8 cellular contexts compared by ENCODE assay signal in the genomic region with DNA sequence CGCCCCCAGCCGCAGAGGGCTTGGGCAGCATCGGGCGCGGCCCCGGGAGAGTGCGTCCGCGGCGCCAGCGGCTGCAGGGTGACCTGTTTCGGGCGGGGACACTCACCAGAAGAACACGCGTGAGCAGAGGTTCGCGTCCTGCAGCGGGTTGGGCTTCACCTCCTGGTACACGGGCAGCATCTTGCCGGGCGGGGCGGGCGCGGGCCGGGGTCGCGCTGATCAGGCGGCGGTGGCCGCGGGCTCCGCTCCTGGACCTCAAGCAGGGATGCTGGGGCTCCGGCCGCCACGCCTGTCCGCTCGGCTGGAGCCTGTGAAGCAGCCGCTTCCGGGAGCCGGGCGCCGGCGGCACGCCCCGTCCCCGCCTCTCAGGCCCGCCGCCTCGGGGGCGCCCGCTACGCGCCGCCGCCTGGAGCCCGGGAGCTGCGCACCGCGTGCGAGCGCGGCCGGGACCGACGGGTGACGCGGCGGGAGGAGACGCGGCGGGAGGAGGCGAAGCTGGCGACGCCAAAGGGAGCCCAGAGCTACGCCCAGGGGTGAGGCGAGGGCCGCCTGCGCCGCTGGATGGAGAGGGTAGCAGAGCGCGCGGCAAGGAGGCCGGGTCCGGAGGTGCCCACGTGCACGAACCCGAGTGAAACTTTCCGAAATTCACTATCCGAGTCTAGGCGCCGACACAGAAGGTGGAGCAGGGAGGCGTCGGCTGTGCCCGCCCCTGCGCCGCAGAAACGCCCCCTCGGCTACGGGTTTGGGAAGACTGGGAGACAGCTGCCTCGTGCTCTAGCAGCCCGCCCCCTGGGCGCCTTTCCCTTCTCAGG. TPM values are rescaled to one million over a fixed set of nuclear protein-coding genes. Genes with fewer than 3 reads are reported as not detected.
DNase-seq lines count a peak whose midpoint lies in the region; ATAC-seq and TF ChIP-seq lines count a peak whose summit lies in the region.

ABCC4 (minus strand) TSS at position 317 of the 812 bp plus-strand sequence; CDS start at position 180, 137 bp downstream.

- TF ChIP-seq CTCF in 22Rv1 (IDR thresholded peaks at IDR 0.05) (peak; percentile 3; the same call in 1 of the 2 replicates), WTC11 (IDR thresholded peaks at IDR 0.05) (no peak)

- H3K27me3 Mint-ChIP-seq in WTC11 (ENCODE audit: low read depth), result peaks cover 41% of the 10 kb centered on the region

- CTCF ChIA-PET in WTC11 (lab: Charles Lee), result interaction anchor here (0.8 to 4.0 kb wide), 7 partner anchors 27 to 634 kb away, joined by 3 to 38 read pairs (median 8); no protein-coding TSS in a partner anchor

- H3K4me3 Mint-ChIP-seq in WTC11, result peak within 1 kb of the TSS; percentile 80

- ATAC-seq in GM18511 (IDR thresholded peaks at IDR 0.05; ENCODE audit: unreplicated experiment) (peak; percentile 88), HG02970 (IDR thresholded peaks at IDR 0.05; ENCODE audit: low FRiP score, unreplicated experiment) (peak; percentile 82), WTC11 (peak; percentile 76)

- H3K4me1 Mint-ChIP-seq in WTC11, result peaks cover 11% of the 10 kb centered on the region

- POLR2A ChIA-PET in WTC11 (lab: Charles Lee), result interaction anchor here (0.7 kb wide), 1 partner anchor 375 kb away, joined by 3 read pairs; no protein-coding TSS in a partner anchor

- H3K9me3 Mint-ChIP-seq in WTC11, result no peaks in the 10 kb centered on the region

- peak within 1 kb of the TSS; percentile 40 for H3K27ac ChIP-seq in 22Rv1

- DNase-seq in NCI-H2196 (lab: John Stamatoyannopoulos, UW; ENCODE audit: unreplicated experiment) (peak; percentile 42), WTC11 (ENCODE audit: low spot score) (peak; percentile 69), kidney glomerular epithelial cell (lab: John Stamatoyannopoulos, UW) (peak; percentile 83)
- peak; percentile 42 for DNase-seq in central memory CD4-positive, alpha-beta T cell
- DNase-seq in stimulated activated CD4-positive, alpha-beta T cell treated with anti-CD3 and anti-CD28 coated beads, Interleukin-1b, Interleukin-23, amount 100 ng/mL, for 4 hours (ENCODE audit: low read depth in 2 of 2), result peak; percentile 29 to 60

- H3K27ac Mint-ChIP-seq in WTC11, result no peak within 1 kb of the TSS

- H3K36me3 Mint-ChIP-seq in WTC11, result no peaks in the 10 kb centered on the region

TF ChIP-seq in WTC11, 78 proteins besides CTCF, POLR2A, EP300 and RAD21 (continues in another document):
- TF ChIP-seq NR1H2 (CRISPR knock-in tag; IDR thresholded peaks at IDR 0.05) (no peak; the same call in 1 of the 2 replicates), GTF2I (CRISPR knock-in tag; conservative IDR thresholded peaks at IDR 0.05) (no peak), TEAD1 (CRISPR knock-in tag; IDR thresholded peaks at IDR 0.05) (peak; percentile 48; the same call in 1 of the 2 replicates), ZNF263 (CRISPR knock-in tag; IDR thresholded peaks at IDR 0.05; ENCODE audit: low read depth) (0 out of 2 replicates have a peak, but pooled peaks have one; percentile 54), SMAD3 (CRISPR knock-in tag; IDR thresholded peaks at IDR 0.05; ENCODE audit: borderline replicate concordance) (0 out of 2 replicates have a peak, but pooled peaks have one; percentile 49), ETV6 (CRISPR knock-in tag; IDR thresholded peaks at IDR 0.05) (peak; percentile 72), ZNF317 (CRISPR knock-in tag; IDR thresholded peaks at IDR 0.05; ENCODE audit: borderline replicate concordance, low read depth) (0 out of 2 replicates have a peak, but pooled peaks have one; percentile 9), SOX15 (CRISPR knock-in tag; IDR thresholded peaks at IDR 0.05) (no peak), ZNF671 (CRISPR knock-in tag; IDR thresholded peaks at IDR 0.05) (no peak), ZNF281 (CRISPR knock-in tag; IDR thresholded peaks at IDR 0.05) (peak; percentile 88; the same call in 1 of the 2 replicates), ZNF396 (CRISPR knock-in tag; IDR thresholded peaks at IDR 0.05; ENCODE audit: borderline replicate concordance) (no peak), ELF4 (CRISPR knock-in tag; IDR thresholded peaks at IDR 0.05; ENCODE audit: low read depth) (peak; percentile 57), TEAD4 (CRISPR knock-in tag; IDR thresholded peaks at IDR 0.05) (no peak), NR3C1 (CRISPR knock-in tag; conservative IDR thresholded peaks at IDR 0.05; ENCODE audit: low read depth) (peak; percentile 41; the same call in 1 of the 2 replicates), NFATC4 (CRISPR knock-in tag; IDR thresholded peaks at IDR 0.05) (no peak), TP53 (CRISPR knock-in tag; IDR thresholded peaks at IDR 0.05) (peak; percentile 92), CREM (CRISPR knock-in tag; IDR thresholded peaks at IDR 0.05) (peak; percentile 86), RORB (CRISPR knock-in tag; IDR thresholded peaks at IDR 0.05) (no peak)
- TF ChIP-seq, protein P1, sequence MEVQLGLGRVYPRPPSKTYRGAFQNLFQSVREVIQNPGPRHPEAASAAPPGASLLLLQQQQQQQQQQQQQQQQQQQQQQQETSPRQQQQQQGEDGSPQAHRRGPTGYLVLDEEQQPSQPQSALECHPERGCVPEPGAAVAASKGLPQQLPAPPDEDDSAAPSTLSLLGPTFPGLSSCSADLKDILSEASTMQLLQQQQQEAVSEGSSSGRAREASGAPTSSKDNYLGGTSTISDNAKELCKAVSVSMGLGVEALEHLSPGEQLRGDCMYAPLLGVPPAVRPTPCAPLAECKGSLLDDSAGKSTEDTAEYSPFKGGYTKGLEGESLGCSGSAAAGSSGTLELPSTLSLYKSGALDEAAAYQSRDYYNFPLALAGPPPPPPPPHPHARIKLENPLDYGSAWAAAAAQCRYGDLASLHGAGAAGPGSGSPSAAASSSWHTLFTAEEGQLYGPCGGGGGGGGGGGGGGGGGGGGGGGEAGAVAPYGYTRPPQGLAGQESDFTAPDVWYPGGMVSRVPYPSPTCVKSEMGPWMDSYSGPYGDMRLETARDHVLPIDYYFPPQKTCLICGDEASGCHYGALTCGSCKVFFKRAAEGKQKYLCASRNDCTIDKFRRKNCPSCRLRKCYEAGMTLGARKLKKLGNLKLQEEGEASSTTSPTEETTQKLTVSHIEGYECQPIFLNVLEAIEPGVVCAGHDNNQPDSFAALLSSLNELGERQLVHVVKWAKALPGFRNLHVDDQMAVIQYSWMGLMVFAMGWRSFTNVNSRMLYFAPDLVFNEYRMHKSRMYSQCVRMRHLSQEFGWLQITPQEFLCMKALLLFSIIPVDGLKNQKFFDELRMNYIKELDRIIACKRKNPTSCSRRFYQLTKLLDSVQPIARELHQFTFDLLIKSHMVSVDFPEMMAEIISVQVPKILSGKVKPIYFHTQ (CRISPR knock-in tag; IDR thresholded peaks at IDR 0.05), result no peak
- TF ChIP-seq, protein P2, sequence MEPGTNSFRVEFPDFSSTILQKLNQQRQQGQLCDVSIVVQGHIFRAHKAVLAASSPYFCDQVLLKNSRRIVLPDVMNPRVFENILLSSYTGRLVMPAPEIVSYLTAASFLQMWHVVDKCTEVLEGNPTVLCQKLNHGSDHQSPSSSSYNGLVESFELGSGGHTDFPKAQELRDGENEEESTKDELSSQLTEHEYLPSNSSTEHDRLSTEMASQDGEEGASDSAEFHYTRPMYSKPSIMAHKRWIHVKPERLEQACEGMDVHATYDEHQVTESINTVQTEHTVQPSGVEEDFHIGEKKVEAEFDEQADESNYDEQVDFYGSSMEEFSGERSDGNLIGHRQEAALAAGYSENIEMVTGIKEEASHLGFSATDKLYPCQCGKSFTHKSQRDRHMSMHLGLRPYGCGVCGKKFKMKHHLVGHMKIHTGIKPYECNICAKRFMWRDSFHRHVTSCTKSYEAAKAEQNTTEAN (CRISPR knock-in tag; IDR thresholded peaks at IDR 0.05), result peak; percentile 59; the same call in 1 of the 2 replicates
- TF ChIP-seq, protein P3, sequence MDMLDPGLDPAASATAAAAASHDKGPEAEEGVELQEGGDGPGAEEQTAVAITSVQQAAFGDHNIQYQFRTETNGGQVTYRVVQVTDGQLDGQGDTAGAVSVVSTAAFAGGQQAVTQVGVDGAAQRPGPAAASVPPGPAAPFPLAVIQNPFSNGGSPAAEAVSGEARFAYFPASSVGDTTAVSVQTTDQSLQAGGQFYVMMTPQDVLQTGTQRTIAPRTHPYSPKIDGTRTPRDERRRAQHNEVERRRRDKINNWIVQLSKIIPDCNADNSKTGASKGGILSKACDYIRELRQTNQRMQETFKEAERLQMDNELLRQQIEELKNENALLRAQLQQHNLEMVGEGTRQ (CRISPR knock-in tag; IDR thresholded peaks at IDR 0.05), result peak; percentile 13; the same call in 1 of the 2 replicates
- TF ChIP-seq, protein P4, sequence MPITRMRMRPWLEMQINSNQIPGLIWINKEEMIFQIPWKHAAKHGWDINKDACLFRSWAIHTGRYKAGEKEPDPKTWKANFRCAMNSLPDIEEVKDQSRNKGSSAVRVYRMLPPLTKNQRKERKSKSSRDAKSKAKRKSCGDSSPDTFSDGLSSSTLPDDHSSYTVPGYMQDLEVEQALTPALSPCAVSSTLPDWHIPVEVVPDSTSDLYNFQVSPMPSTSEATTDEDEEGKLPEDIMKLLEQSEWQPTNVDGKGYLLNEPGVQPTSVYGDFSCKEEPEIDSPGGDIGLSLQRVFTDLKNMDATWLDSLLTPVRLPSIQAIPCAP (CRISPR knock-in tag; IDR thresholded peaks at IDR 0.05), result peak; percentile 89

RNA-seq across cellular contexts. Expression of gene ABCC4, which starts in this region (rescaled TPM):
- 7.2 to 7.8 TPM (median 7.2 TPM) in 3 replicates for total RNA-seq in WTC11 (2021)

Comparison
In these comparisons a context has a peak if more than half of its experiments do, and no peak if none do; other contexts are left out.
1. Peak in every context shown above with its lines: DNase-seq, ATAC-seq and H3K27ac ChIP-seq.